In the genomic region with DNA sequence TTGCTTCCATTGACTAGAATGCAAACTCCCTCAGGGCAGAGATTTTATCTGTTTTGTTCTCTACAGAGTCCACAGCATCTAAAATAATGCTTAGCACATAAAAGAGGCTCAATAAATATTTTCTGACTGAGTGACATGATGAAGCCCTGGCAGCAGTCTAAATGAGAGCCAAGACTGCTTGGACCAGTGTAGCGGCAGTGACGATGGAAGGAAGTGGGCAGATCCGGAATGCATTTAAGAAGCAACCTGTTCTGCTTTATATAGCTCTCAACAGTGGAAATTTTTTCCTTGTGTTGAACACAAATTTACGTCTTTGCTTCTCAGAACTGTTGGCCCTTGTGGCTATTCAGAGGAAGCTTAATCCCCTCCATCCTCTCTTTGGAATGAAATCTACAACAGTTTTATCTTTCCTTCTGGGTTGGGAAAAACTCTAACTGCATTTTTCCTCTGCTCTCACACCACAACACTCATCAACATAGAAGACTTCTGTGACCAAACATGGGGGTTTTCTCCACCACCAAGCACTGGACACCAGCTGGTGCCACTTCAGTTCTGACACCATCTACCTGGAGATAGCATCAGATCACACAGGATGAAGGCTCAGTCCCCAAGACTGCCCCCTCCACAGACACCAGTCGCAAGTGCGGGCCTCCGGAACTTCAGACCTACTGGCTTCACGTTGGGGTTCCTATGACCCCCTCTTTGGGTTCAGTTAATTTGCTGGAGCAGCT, we compare ENCODE assay signal across 25 cellular contexts. TPM values are rescaled to one million over a fixed set of nuclear protein-coding genes. Genes with fewer than 3 reads are reported as not detected.
DNase-seq lines count a peak whose midpoint lies in the region; ATAC-seq and FAIRE-seq lines count a peak whose summit lies in the region.
"Had no signal": no experiment of that assay in that cellular context is flagged by ENCODE, and none has a peak within 500 bp of the region (broad histone marks: within the 10 kb centered on the region; RNA-seq: fewer than 3 reads in every experiment).

No MANE protein-coding gene starts in this region.

- no peak overlapping the region for H4K5ac ChIP-seq in mesendoderm (ENCODE audit: low read length)

- no peak overlapping the region for H2BK5ac ChIP-seq in mesendoderm (ENCODE audit: low read length)

- peak; percentile 28 for DNase-seq in Jurkat, Clone E6-1 (ENCODE audit: low read depth, low spot score)
- DNase-seq in mesendoderm (no peak), glomerular visceral epithelial cell (ENCODE audit: extremely low spot score) (no peak), NCI-H146 treated with DMSO at 0.1 percent for 48 hours (lab: John Stamatoyannopoulos, UW; ENCODE audit: unreplicated experiment) (no peak), frontal cortex (ENCODE audit: low spot score in 2 of 2) (no peak), NCI-H526 (lab: John Stamatoyannopoulos, UW) (no peak)
- DNase-seq: BE2C, Calu3, DND-41, GOT3, HCEC 1CT, MG63, NCI-H1105 treated with DMSO at 0.1 percent for 48 hours, NCI-H146, NCI-H2029 treated with DMSO at 0.1 percent for 48 hours, NCI-H69, Peyer's patch, SHP77 treated with DMSO at 0.1 percent for 48 hours, T-helper 1 cell had no signal

- H3K4me1 ChIP-seq in mesendoderm (ENCODE audit: control insufficient read depth, low read depth, low read length) = peaks cover 2% of the 10 kb centered on the region
- H3K4me1 ChIP-seq: BE2C, Peyer's patch had no signal

- FAIRE-seq in frontal cortex (lab: Jason Lieb, UNC) = no peak
- FAIRE-seq: GM12892 had no signal

- H3K4me3 ChIP-seq in Jurkat, Clone E6-1 (ENCODE audit: low read length) = no peak overlapping the region
- H3K4me3 ChIP-seq in mesendoderm (ENCODE audit: low read length) = no peak overlapping the region
- H3K4me3 ChIP-seq: MG63, Peyer's patch had no signal

- no peak overlapping the region for H2AK5ac ChIP-seq in mesendoderm (ENCODE audit: low read length)

- H3K79me2 ChIP-seq in mesendoderm (ENCODE audit: control insufficient read depth, insufficient read depth, low read length) = no peaks in the 10 kb centered on the region

- H3K79me1 ChIP-seq in mesendoderm (ENCODE audit: low read length) = no peaks in the 10 kb centered on the region

- H3K4me2 ChIP-seq in mesendoderm (ENCODE audit: low read length) = no peak overlapping the region

- H3K36me3 ChIP-seq in mesendoderm (ENCODE audit: control insufficient read depth, insufficient read depth, low read length) = no peaks in the 10 kb centered on the region
- H3K36me3 ChIP-seq: BE2C, MG63, Peyer's patch had no signal

- H2BK15ac ChIP-seq in mesendoderm (replicated peaks; ENCODE audit: low read depth) = peak overlapping the region; percentile 42

- peak; percentile 81 for ATAC-seq in GM21423 (IDR thresholded peaks at IDR 0.05; ENCODE audit: unreplicated experiment)
- ATAC-seq in HG02981 (IDR thresholded peaks at IDR 0.05; ENCODE audit: unreplicated experiment) = peak; percentile 54

- H2BK120ac ChIP-seq in mesendoderm (ENCODE audit: low read depth, low read length) = no peak overlapping the region

- H3K18ac ChIP-seq in mesendoderm (ENCODE audit: low read length) = no peak overlapping the region

- H3K4ac ChIP-seq in mesendoderm (ENCODE audit: low read depth, low read length) = no peak overlapping the region

- H4K8ac ChIP-seq in mesendoderm (ENCODE audit: low read depth, low read length) = no peak overlapping the region

- H3K9ac ChIP-seq in mesendoderm (ENCODE audit: low read length) = no peak overlapping the region

- H3K56ac ChIP-seq in mesendoderm (ENCODE audit: low read length) = peak overlapping the region; percentile 25

- no peak overlapping the region for H3K23ac ChIP-seq in mesendoderm (ENCODE audit: low read length)

- H3K27ac ChIP-seq in mesendoderm (ENCODE audit: low read depth, low read length) = no peak overlapping the region
- H3K27ac ChIP-seq: Peyer's patch had no signal

- H3K27me3 ChIP-seq in mesendoderm (ENCODE audit: insufficient read depth, low read length, poor library complexity) = no peaks in the 10 kb centered on the region
- H3K27me3 ChIP-seq: BE2C, MG63, Peyer's patch had no signal

- no CpG with 5 or more reads among the region's 8 CpGs for WGBS in mesendoderm (ENCODE audit: extremely low coverage, insufficient coverage, low lambda C conversion rate)

RNA-seq across cellular contexts. Expression of a gene that starts 7.0 kb away (rescaled TPM):
- polyA plus RNA-seq in Jurkat, Clone E6-1 (2012; ENCODE audit: insufficient read depth, insufficient read length) = 12.4 TPM
- 5.4 TPM for polyA plus RNA-seq in mesendoderm (2013, experiment 1 of 2)
- 5.5 TPM for polyA plus RNA-seq in mesendoderm (2013, experiment 2 of 2)
- 5.7 TPM for total RNA-seq in frontal cortex
- total RNA-seq: Calu3, HT-29, LHCN-M2, NCI-H460 had no signal
